1 cellular context compared by ENCODE assay signal in genomic region chr1:160101037-160101716, GRCh38.
TF ChIP-seq lines count a peak whose summit lies in the region.

No MANE protein-coding gene starts in this region.

TF ChIP-seq in K562, 482 proteins besides CTCF, POLR2A, EP300 and RAD21 (continued from another document and continues in another):
- peak; percentile 81 for TF ChIP-seq MGA (IDR thresholded peaks at IDR 0.05)
- TF ChIP-seq ARID4B (CRISPR knock-in tag; IDR thresholded peaks at IDR 0.05): peak; percentile 39; the same call in 1 of the 2 replicates
- TF ChIP-seq ZNF764 (CRISPR knock-in tag; IDR thresholded peaks at IDR 0.05; ENCODE audit: low read depth): no peak
- no peak for TF ChIP-seq FOXJ2 (tag; IDR thresholded peaks at IDR 0.05)
- peak; percentile 68; the same call in 1 of the 2 replicates for TF ChIP-seq DPF2 (IDR thresholded peaks at IDR 0.05)
- 0 out of 2 replicates have a peak, but pooled peaks have one; percentile 35 for TF ChIP-seq TOE1 (IDR thresholded peaks at IDR 0.05; ENCODE audit: borderline replicate concordance)
- TF ChIP-seq TOE1 (CRISPR knock-in tag; IDR thresholded peaks at IDR 0.05; ENCODE audit: borderline replicate concordance, low read depth): no peak
- peak; percentile 88 for TF ChIP-seq TFAP4 (CRISPR knock-in tag; IDR thresholded peaks at IDR 0.05; ENCODE audit: borderline replicate concordance)
- TF ChIP-seq VEZF1 (CRISPR knock-in tag; IDR thresholded peaks at IDR 0.05): peak; percentile 66; the same call in 1 of the 2 replicates
- TF ChIP-seq CREM (IDR thresholded peaks at IDR 0.05; ENCODE audit: low read depth): peak; percentile 73
- TF ChIP-seq YBX1 (IDR thresholded peaks at IDR 0.05): no peak
- peak; percentile 66 for TF ChIP-seq SMAD4 (CRISPR knock-in tag; conservative IDR thresholded peaks at IDR 0.05)
- TF ChIP-seq SMAD1 (IDR thresholded peaks at IDR 0.05; ENCODE audit: low read depth, low read length, partially characterized antibody): peak; percentile 98
- 0 out of 2 replicates have a peak, but pooled peaks have one; percentile 34 for TF ChIP-seq CLOCK (CRISPR knock-in tag; IDR thresholded peaks at IDR 0.05; ENCODE audit: borderline replicate concordance)
- TF ChIP-seq E2F5 (CRISPR knock-in tag; IDR thresholded peaks at IDR 0.05): peak; percentile 72; the same call in 1 of the 2 replicates
- no peak for TF ChIP-seq ZNF24 (IDR thresholded peaks at IDR 0.05)
- peak; percentile 67 for TF ChIP-seq JUND (IDR thresholded peaks at IDR 0.05; ENCODE audit: borderline replicate concordance, low read depth, low read length)
- peak; percentile 45; the same call in 1 of the 3 replicates for TF ChIP-seq JUND (tag; IDR thresholded peaks at IDR 0.05; ENCODE audit: borderline replicate concordance, low read depth, low read length)
- TF ChIP-seq JUN (IDR thresholded peaks at IDR 0.05; ENCODE audit: borderline replicate concordance, low read depth, low read length): peak; percentile 67; the same call in 1 of the 2 replicates
- TF ChIP-seq JUN (CRISPR knock-in tag; IDR thresholded peaks at IDR 0.05; ENCODE audit: borderline replicate concordance): no peak
- TF ChIP-seq CC2D1A (IDR thresholded peaks at IDR 0.05): peak; percentile 65; the same call in 1 of the 2 replicates
- TF ChIP-seq DEAF1 (CRISPR knock-in tag; IDR thresholded peaks at IDR 0.05): peak; percentile 83
- TF ChIP-seq EP400 (IDR thresholded peaks at IDR 0.05): peak; percentile 86
- no peak for TF ChIP-seq MXD1 (CRISPR knock-in tag; IDR thresholded peaks at IDR 0.05; ENCODE audit: borderline replicate concordance, poor library complexity, severe bottlenecking)
- peak; percentile 29; the same call in 1 of the 2 replicates for TF ChIP-seq NBN (IDR thresholded peaks at IDR 0.05; ENCODE audit: low read depth)
- peak; percentile 28 for TF ChIP-seq HNRNPLL (IDR thresholded peaks at IDR 0.05; ENCODE audit: low read depth, low read length, poor library complexity, severe bottlenecking)
- no peak for TF ChIP-seq NCOA6 (IDR thresholded peaks at IDR 0.05)
- TF ChIP-seq NFYB (IDR thresholded peaks at IDR 0.05; ENCODE audit: extremely low read depth, insufficient read length): no peak
- TF ChIP-seq MTA3 (IDR thresholded peaks at IDR 0.05; ENCODE audit: borderline replicate concordance): peak; percentile 33; the same call in 1 of the 2 replicates
- TF ChIP-seq TBP (optimal IDR thresholded peaks at IDR 0.05; ENCODE audit: low read depth, low read length): peak; percentile 36
- peak; percentile 26; the same call in 1 of the 2 replicates for TF ChIP-seq CTBP1 (IDR thresholded peaks at IDR 0.05; ENCODE audit: borderline replicate concordance)
- TF ChIP-seq ZNF584 (CRISPR knock-in tag; IDR thresholded peaks at IDR 0.05; ENCODE audit: low read depth): no peak
